In the genomic region with DNA sequence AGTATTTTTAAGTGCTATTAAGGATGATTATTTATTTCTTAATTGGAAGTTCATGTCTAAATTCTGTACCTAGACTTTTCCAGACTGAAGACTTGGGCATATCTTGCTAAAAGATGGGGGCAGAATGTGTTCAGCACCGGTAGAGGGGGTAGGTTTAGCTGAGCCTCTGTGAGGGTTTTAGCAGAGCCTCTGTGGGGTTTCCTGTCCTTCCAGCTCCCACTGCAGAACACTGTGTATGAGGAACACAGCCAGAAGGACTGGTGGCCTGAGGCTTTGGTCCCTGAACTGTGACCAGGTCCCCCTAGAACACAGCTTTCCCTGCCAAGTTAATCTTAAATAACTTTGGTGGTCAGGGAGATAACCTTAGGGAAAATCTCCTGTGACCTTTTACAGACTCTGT, we compare ENCODE assay signal across 20 cellular contexts.
DNase-seq lines count a peak whose midpoint lies in the region; ATAC-seq and TF ChIP-seq lines count a peak whose summit lies in the region.
"Had no signal": no experiment of that assay in that cellular context is flagged by ENCODE, and none has a peak within 500 bp of the region (broad histone marks: within the 10 kb centered on the region; RNA-seq: fewer than 3 reads in every experiment).

No MANE protein-coding gene starts in this region.

- peaks cover 56% of the 10 kb centered on the region for H3K4me1 Mint-ChIP-seq in CD4-positive, alpha-beta T cell (ENCODE audit: low read depth)
- H3K4me1 Mint-ChIP-seq in CD8-positive, alpha-beta T cell (ENCODE audit: low read depth): peaks cover 58% of the 10 kb centered on the region
- H3K4me1 Mint-ChIP-seq in T-helper 17 cell: peaks cover 47% of the 10 kb centered on the region

- TF ChIP-seq CTCF in CD4-positive, alpha-beta T cell (IDR thresholded peaks at IDR 0.05): no peak
- no peak for TF ChIP-seq CTCF in CD8-positive, alpha-beta T cell (IDR thresholded peaks at IDR 0.05)
- TF ChIP-seq CTCF in liver (IDR thresholded peaks at IDR 0.05; ENCODE audit: low read depth, low read length, missing input control) (no peak), tibial artery (IDR thresholded peaks at IDR 0.05) (no peak)

- no peaks in the 10 kb centered on the region for H3K27me3 ChIP-seq in CD4-positive, alpha-beta T cell (ENCODE audit: control insufficient read depth, insufficient read depth, low read length)
- H3K27me3 ChIP-seq in CD8-positive, alpha-beta T cell (ENCODE audit: insufficient read depth, low read length): no peaks in the 10 kb centered on the region
- H3K27me3 ChIP-seq in liver (ENCODE audit: control insufficient read depth in 4 of 4, insufficient read depth in 4 of 4, low read length in 3 of 4): no peaks in the 10 kb centered on the region
- H3K27me3 ChIP-seq in tibial artery: no peaks in the 10 kb centered on the region
- H3K27me3 ChIP-seq: BE2C had no signal

- no peak for ATAC-seq in CD4-positive, alpha-beta T cell (ENCODE audit: poor library complexity)
- ATAC-seq in CD8-positive, alpha-beta T cell: no peak
- ATAC-seq in T-helper 17 cell: no peak
- ATAC-seq: GM23338, PC-3 had no signal

- no peak overlapping the region for H3K4me3 Mint-ChIP-seq in CD4-positive, alpha-beta T cell
- no peak overlapping the region for H3K4me3 Mint-ChIP-seq in CD8-positive, alpha-beta T cell
- H3K4me3 Mint-ChIP-seq in T-helper 17 cell: no peak overlapping the region
- H3K4me3 Mint-ChIP-seq: GM23338 had no signal

- no peak for TF ChIP-seq RAD21 in liver (IDR thresholded peaks at IDR 0.05)

- no peak overlapping the region for H3K27ac ChIP-seq in CD4-positive, alpha-beta T cell (ENCODE audit: low read depth, low read length)
- no peak overlapping the region for H3K27ac ChIP-seq in CD8-positive, alpha-beta T cell (ENCODE audit: low read depth, low read length)
- no peak overlapping the region for H3K27ac ChIP-seq in liver (ENCODE audit: low read depth in 1 of 2, low read length in 2 of 2)
- H3K27ac ChIP-seq in tibial artery: no peak overlapping the region
- H3K27ac ChIP-seq: KMS-11, SK-N-MC had no signal

- WGBS in liver: 39% methylated on average over 1 of the region's 1 CpG

- CTCF ChIA-PET in CD4-positive, alpha-beta T cell (lab: Charles Lee): interaction anchor here (1.1 to 2.7 kb wide), 2 partner anchors 12 to 235 kb away, joined by 3 to 25 read pairs; no protein-coding TSS in a partner anchor
- CTCF ChIA-PET in CD8-positive, alpha-beta T cell (lab: Charles Lee): interaction anchor here (1.4 to 3.5 kb wide), 4 partner anchors 12 to 531 kb away, joined by 3 to 29 read pairs (median 8); no protein-coding TSS in a partner anchor

- H3K9ac ChIP-seq in liver (ENCODE audit: low read depth in 1 of 2, low read length in 2 of 2): no peak overlapping the region
- H3K9ac ChIP-seq: KMS-11 had no signal

- DNase-seq in CD4-positive, alpha-beta T cell: no peak
- no peak for DNase-seq in CD8-positive, alpha-beta T cell
- no peak for DNase-seq in T-helper 17 cell
- no peak for DNase-seq in tibial artery
- DNase-seq in central memory CD4-positive, alpha-beta T cell: no peak
- DNase-seq in RPMI8226: no peak
- DNase-seq: BE2C, Calu3, DMS153, HCEC 1CT, NCI-H1105, NCI-H146, NCI-H2029, NCI-H526, PC-3, SHP77 had no signal

- H3K9me3 ChIP-seq in CD4-positive, alpha-beta T cell (ENCODE audit: control insufficient read depth, low read length): no peaks in the 10 kb centered on the region
- H3K9me3 ChIP-seq in CD8-positive, alpha-beta T cell (ENCODE audit: low read length): no peaks in the 10 kb centered on the region
- H3K9me3 ChIP-seq in T-helper 17 cell (ENCODE audit: control insufficient read depth, low read length, poor library complexity, severe bottlenecking) (no peaks in the 10 kb centered on the region), liver (ENCODE audit: control insufficient read depth in 4 of 4, low read length in 3 of 4) (no peaks in the 10 kb centered on the region), tibial artery (no peaks in the 10 kb centered on the region)
- H3K9me3 ChIP-seq: BE2C had no signal

- intact Hi-C loops in CD4-positive, alpha-beta T cell (cut with DNase I, micrococcal nuclease): loop anchor here (10.0 kb wide), 1 partner anchor 354 kb away; a partner anchor contains a TSS
- intact Hi-C loops in CD8-positive, alpha-beta T cell (cut with DNase I, micrococcal nuclease): loop anchor here (5.0 to 10.0 kb wide), 5 partner anchors 36 to 1064 kb away; a partner anchor contains a TSS
- intact Hi-C loops in tibial artery (cut with DNase I; ENCODE audit: low total_unique reads): no loop called here

- H3K27me3 Mint-ChIP-seq in CD4-positive, alpha-beta T cell: no peaks in the 10 kb centered on the region
- no peaks in the 10 kb centered on the region for H3K27me3 Mint-ChIP-seq in CD8-positive, alpha-beta T cell (ENCODE audit: low read depth)
- H3K27me3 Mint-ChIP-seq in T-helper 17 cell: no peaks in the 10 kb centered on the region

- no peak overlapping the region for H3K4me3 ChIP-seq in CD8-positive, alpha-beta T cell (ENCODE audit: low read depth, low read length)
- H3K4me3 ChIP-seq in liver (ENCODE audit: low read depth in 1 of 3, low read length in 3 of 3) (no peak overlapping the region), tibial artery (no peak overlapping the region)
- H3K4me3 ChIP-seq: GM23338, SK-N-MC had no signal

- peaks cover 59% of the 10 kb centered on the region for H3K4me1 ChIP-seq in CD8-positive, alpha-beta T cell (ENCODE audit: insufficient read depth, low read length)
- no peaks in the 10 kb centered on the region for H3K4me1 ChIP-seq in liver (ENCODE audit: control insufficient read depth in 4 of 4, insufficient read depth in 4 of 4, low read length in 3 of 4)
- H3K4me1 ChIP-seq in tibial artery: peaks cover 0 to 6% (median under 1%) of the 10 kb centered on the region in 4 donors
- H3K4me1 ChIP-seq: BE2C had no signal

- H3K27ac Mint-ChIP-seq in CD4-positive, alpha-beta T cell: peak overlapping the region; percentile 70
- peak overlapping the region; percentile 23 for H3K27ac Mint-ChIP-seq in CD8-positive, alpha-beta T cell
- peak overlapping the region; percentile 98 for H3K27ac Mint-ChIP-seq in T-helper 17 cell
- H3K27ac Mint-ChIP-seq: GM23338 had no signal

- H3K9me3 Mint-ChIP-seq in CD4-positive, alpha-beta T cell: peaks cover 2% of the 10 kb centered on the region
- H3K9me3 Mint-ChIP-seq in CD8-positive, alpha-beta T cell: no peaks in the 10 kb centered on the region
- H3K9me3 Mint-ChIP-seq: GM23338 had no signal

- no peaks in the 10 kb centered on the region for H3K36me3 ChIP-seq in CD8-positive, alpha-beta T cell (ENCODE audit: insufficient read depth, low read length)
- H3K36me3 ChIP-seq in liver (ENCODE audit: control insufficient read depth in 4 of 4, insufficient read depth in 3 of 4, low read depth in 1 of 4, low read length in 3 of 4) (no peaks in the 10 kb centered on the region), tibial artery (no peaks in the 10 kb centered on the region)
- H3K36me3 ChIP-seq: BE2C had no signal

- no peaks in the 10 kb centered on the region for H3K36me3 Mint-ChIP-seq in CD4-positive, alpha-beta T cell (ENCODE audit: low read depth)
- H3K36me3 Mint-ChIP-seq in CD8-positive, alpha-beta T cell: peaks cover 4% of the 10 kb centered on the region
- peaks cover 5% of the 10 kb centered on the region for H3K36me3 Mint-ChIP-seq in T-helper 17 cell (ENCODE audit: low read depth)

- POLR2A ChIA-PET in CD4-positive, alpha-beta T cell (lab: Charles Lee): interaction anchor here (1.1 to 5.3 kb wide), 4 partner anchors 11 to 123 kb away, joined by 3 to 82 read pairs (median 8); a partner anchor contains a TSS
- POLR2A ChIA-PET in CD8-positive, alpha-beta T cell (lab: Charles Lee): no interaction called here

TF ChIP-seq in liver, 16 proteins besides CTCF, POLR2A, EP300 and RAD21:
- TF ChIP-seq NR2F2 (IDR thresholded peaks at IDR 0.05) (peak; percentile 22), EGR1 (IDR thresholded peaks at IDR 0.05; ENCODE audit: low read depth in 2 of 2) (no peak)

Comparison
In these comparisons a context has a peak if more than half of its experiments do, and no peak if none do; other contexts are left out.
1. H3K27ac Mint-ChIP-seq: peak in every context shown above with its lines; median percentile 98 in T-helper 17 cell; 70 in CD4-positive, alpha-beta T cell; 23 in CD8-positive, alpha-beta T cell.